In the genomic region with DNA sequence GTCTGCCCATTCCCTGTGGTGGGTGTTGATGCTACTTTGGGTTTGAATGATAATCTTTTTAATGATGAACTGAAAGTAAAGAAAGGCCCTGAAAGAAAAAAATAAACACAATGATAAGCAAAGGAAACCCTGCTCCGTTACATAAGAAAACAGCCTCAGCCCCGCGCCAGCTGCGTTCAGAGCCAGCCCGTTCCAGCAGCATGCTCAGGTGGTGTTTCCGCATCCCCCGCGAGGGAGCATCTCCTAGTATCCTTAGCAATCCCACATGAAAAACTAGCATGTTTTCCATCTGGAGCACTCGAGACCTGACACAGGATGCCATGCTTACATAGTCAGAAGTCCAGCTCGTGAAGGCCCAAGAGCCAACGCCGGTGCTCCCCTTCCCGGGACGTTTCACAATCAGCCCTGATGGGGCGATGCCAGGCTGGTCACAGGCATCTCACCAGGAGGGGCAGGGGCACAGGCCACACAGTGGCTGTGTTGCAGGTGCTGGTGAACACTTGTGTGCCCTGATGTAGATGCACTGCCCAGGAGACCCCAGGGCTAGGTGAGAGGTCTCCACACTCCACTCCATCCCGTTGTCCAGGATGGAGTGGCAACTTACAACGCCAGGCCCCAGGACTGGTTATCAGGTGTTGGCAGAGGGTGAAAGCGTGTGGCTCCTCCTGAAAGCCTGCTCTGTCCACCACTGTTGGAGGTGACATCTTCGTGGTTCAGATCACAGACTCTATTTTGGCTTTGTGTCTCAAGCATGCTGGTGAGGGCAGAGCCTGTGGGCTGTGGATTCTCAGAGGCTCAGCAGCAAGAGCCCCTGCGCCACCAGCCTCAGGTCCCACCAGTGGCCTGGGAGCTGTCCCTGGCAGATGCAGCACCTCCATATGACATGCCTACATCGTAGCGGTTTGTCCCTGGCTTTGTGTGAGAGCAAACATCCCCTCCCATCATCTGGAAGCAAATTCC, we compare ENCODE assay signal across 20 cellular contexts.
DNase-seq lines count a peak whose midpoint lies in the region; ATAC-seq and TF ChIP-seq lines count a peak whose summit lies in the region.
"Had no signal": no experiment of that assay in that cellular context is flagged by ENCODE, and none has a peak within 500 bp of the region (broad histone marks: within the 10 kb centered on the region; RNA-seq: fewer than 3 reads in every experiment).

No MANE protein-coding gene starts in this region.

- peaks cover 3% of the 10 kb centered on the region for H3K9me3 Mint-ChIP-seq in activated CD4-positive, alpha-beta T cell treated with anti-CD3 and anti-CD28 coated beads, Interleukin-2, amount 10 ng/mL, durations not matched to agents 7 days and 5 days

- H3K27ac ChIP-seq in RWPE2 (ENCODE audit: poor library complexity, severe bottlenecking) (no peak overlapping the region), colonic mucosa (no peak overlapping the region), spleen (no peak overlapping the region)
- H3K27ac ChIP-seq: BLaER1, Peyer's patch had no signal

- peak; percentile 48 for DNase-seq in RWPE2 (ENCODE audit: low spot score)
- peak; percentile 4 for DNase-seq in colonic mucosa
- peak; percentile 87 for DNase-seq in mesenteric fat pad (ENCODE audit: low spot score)
- peak; percentile 68 for DNase-seq in spleen
- DNase-seq in GM13977 (ENCODE audit: low spot score) = no peak
- DNase-seq in activated CD4-positive, alpha-beta T cell treated with anti-CD3 and anti-CD28 coated beads, Interleukin-2, amount 10 ng/mL, durations not matched to agents 7 days and 5 days = no peak
- no peak for DNase-seq in hepatic stellate cell (ENCODE audit: low spot score)
- DNase-seq in kidney glomerular epithelial cell (lab: John Stamatoyannopoulos, UW) = no peak
- DNase-seq: CD4-positive, alpha-beta memory T cell; DMS153; GDM1; MM.1S; NCI-H1092; NCI-H146; NCI-H2081; NCI-H446 treated with DMSO at 0.1 percent for 48 hours; NCI-H69; Right ventricle myocardium superior had no signal

- H3K36me3 ChIP-seq in RWPE2 (ENCODE audit: low read depth) = no peaks in the 10 kb centered on the region
- no peaks in the 10 kb centered on the region for H3K36me3 ChIP-seq in colonic mucosa
- no peaks in the 10 kb centered on the region for H3K36me3 ChIP-seq in spleen
- H3K36me3 ChIP-seq: BLaER1, Peyer's patch had no signal

- no peaks in the 10 kb centered on the region for H3K27me3 Mint-ChIP-seq in activated CD4-positive, alpha-beta T cell treated with anti-CD3 and anti-CD28 coated beads, Interleukin-2, amount 10 ng/mL, durations not matched to agents 7 days and 5 days

- CTCF ChIA-PET in activated CD4-positive, alpha-beta T cell treated with anti-CD3 and anti-CD28 coated beads, Interleukin-2, amount 10 ng/mL, durations not matched to agents 7 days and 5 days (lab: Charles Lee) = no interaction called here

- H3K4me1 Mint-ChIP-seq in activated CD4-positive, alpha-beta T cell treated with anti-CD3 and anti-CD28 coated beads, Interleukin-2, amount 10 ng/mL, durations not matched to agents 7 days and 5 days = no peaks in the 10 kb centered on the region
- H3K4me1 Mint-ChIP-seq: CD4-positive, alpha-beta memory T cell had no signal

- H3K36me3 Mint-ChIP-seq in activated CD4-positive, alpha-beta T cell treated with anti-CD3 and anti-CD28 coated beads, Interleukin-2, amount 10 ng/mL, durations not matched to agents 7 days and 5 days (ENCODE audit: low read depth) = no peaks in the 10 kb centered on the region
- H3K36me3 Mint-ChIP-seq: CD4-positive, alpha-beta memory T cell had no signal

- H3K27me3 ChIP-seq in RWPE2 (ENCODE audit: insufficient read depth, poor library complexity, severe bottlenecking) (no peaks in the 10 kb centered on the region), colonic mucosa (no peaks in the 10 kb centered on the region), spleen (replicated peaks in 1 of 7) (no peaks in the 10 kb centered on the region)
- H3K27me3 ChIP-seq: BLaER1, Peyer's patch had no signal

- intact Hi-C loops in colonic mucosa (cut with DNase I) (no loop called here), spleen (cut with DNase I; ENCODE audit: low total_unique reads) (no loop called here)

- H3K27ac Mint-ChIP-seq in activated CD4-positive, alpha-beta T cell treated with anti-CD3 and anti-CD28 coated beads, Interleukin-2, amount 10 ng/mL, durations not matched to agents 7 days and 5 days = no peak overlapping the region
- H3K27ac Mint-ChIP-seq: CD4-positive, alpha-beta memory T cell had no signal

- in situ Hi-C loops in GM13977 (cut with MboI; ENCODE audit: low pct_unique_long_range_greater_than_20kb, low sequenced_read_pairs, unreplicated experiment) = no loop called here

- no peak overlapping the region for H3K4me3 ChIP-seq in RWPE2 (ENCODE audit: severe bottlenecking)
- H3K4me3 ChIP-seq in colonic mucosa = no peak overlapping the region
- H3K4me3 ChIP-seq in spleen = no peak overlapping the region
- H3K4me3 ChIP-seq: BLaER1, Peyer's patch had no signal

- no peak overlapping the region for H3K4me3 Mint-ChIP-seq in activated CD4-positive, alpha-beta T cell treated with anti-CD3 and anti-CD28 coated beads, Interleukin-2, amount 10 ng/mL, durations not matched to agents 7 days and 5 days
- H3K4me3 Mint-ChIP-seq: CD4-positive, alpha-beta memory T cell had no signal

- 85 to 89% (median 88%) methylated on average over 12 to 22 of the region's 22 CpGs for WGBS in spleen, 5 donors

- no peak for ATAC-seq in RWPE2 (ENCODE audit: low read depth)

- no peaks in the 10 kb centered on the region for H3K9me3 ChIP-seq in RWPE2 (ENCODE audit: severe bottlenecking)
- no peaks in the 10 kb centered on the region for H3K9me3 ChIP-seq in colonic mucosa
- peaks cover 0 to 16% (median 0%) of the 10 kb centered on the region in 8 donors for H3K9me3 ChIP-seq in spleen
- H3K9me3 ChIP-seq: BLaER1, Peyer's patch had no signal

- no peaks in the 10 kb centered on the region for H3K4me1 ChIP-seq in RWPE2 (ENCODE audit: insufficient read depth, poor library complexity, severe bottlenecking)
- no peaks in the 10 kb centered on the region for H3K4me1 ChIP-seq in colonic mucosa
- H3K4me1 ChIP-seq in spleen = no peaks in the 10 kb centered on the region
- H3K4me1 ChIP-seq: BLaER1, Peyer's patch had no signal

- H3K9ac ChIP-seq in colonic mucosa (ENCODE audit: low read depth in 2 of 2, low read length in 2 of 2) = no peak overlapping the region
- H3K9ac ChIP-seq: BLaER1 had no signal

- POLR2A ChIA-PET in activated CD4-positive, alpha-beta T cell treated with anti-CD3 and anti-CD28 coated beads, Interleukin-2, amount 10 ng/mL, durations not matched to agents 7 days and 5 days (lab: Charles Lee) = interaction anchor here (0.7 kb wide), 1 partner anchor 1260 kb away, joined by 4 read pairs; no protein-coding TSS in a partner anchor

- TF ChIP-seq POLR2A in spleen (IDR thresholded peaks at IDR 0.05) = no peak

- TF ChIP-seq CTCF in RWPE2 (IDR thresholded peaks at IDR 0.05; ENCODE audit: poor library complexity, severe bottlenecking) (no peak), colonic mucosa (IDR thresholded peaks at IDR 0.05) (no peak), spleen (IDR thresholded peaks at IDR 0.05 in 8 of 11, conservative IDR thresholded peaks at IDR 0.05 in 3 of 11) (no peak), GM13977 (IDR thresholded peaks at IDR 0.05; ENCODE audit: extremely low read depth, insufficient read depth, missing control alignments) (no peak)

Comparison
In these comparisons a context has a peak if more than half of its experiments do, and no peak if none do; other contexts are left out.
1. DNase-seq: peak in RWPE2 (single experiment), colonic mucosa (single experiment), mesenteric fat pad (single experiment) and spleen (single experiment); none in GM13977 (single experiment), activated CD4-positive, alpha-beta T cell treated with anti-CD3 and anti-CD28 coated beads, Interleukin-2, amount 10 ng/mL, durations not matched to agents 7 days and 5 days (single experiment), hepatic stellate cell (single experiment) and kidney glomerular epithelial cell (single experiment).